In genomic region chr20:41138217-41138526, GRCh38 we compare ENCODE assay signal across 7 cellular contexts. TPM values are rescaled to one million over a fixed set of nuclear protein-coding genes. Genes with fewer than 3 reads are reported as not detected.
A peak's percentile ranks its signal among the peaks of the same experiment; 100 is the strongest.
DNase-seq lines count a peak whose midpoint lies in the region; ATAC-seq and TF ChIP-seq lines count a peak whose summit lies in the region.

No MANE protein-coding gene starts in this region.

- 1 to 20% (median 3%) methylated on average over 1 to 4 of the region's 4 CpGs for WGBS in stomach, 5 donors

- intact Hi-C loops in activated T-helper 1 cell treated with anti-CD3 and anti-CD28 coated beads, Interleukin-12 subunit alpha, Interleukin-12 subunit beta, Interleukin-2, Interleukin-4 antibody, amounts not matched to agents 30 ng/mL and 10 ng/mL and 1 ng/mL, durations not matched to agents 14 hours and 24 hours and 36 hours (cut with micrococcal nuclease) = loop anchor here (1.0 to 5.0 kb wide), 4 partner anchors 34 to 481 kb away; partner anchors contain the start of genes CHD6 and TOP1
- intact Hi-C loops in stomach (cut with DNase I; ENCODE audit: low total_unique reads) = no loop called here

- H3K4me3 ChIP-seq in HUES48 (ENCODE audit: low read depth, low read length) = peak overlapping the region; percentile 92
- peak overlapping the region; percentile 79 for H3K4me3 ChIP-seq in iPS-15b (ENCODE audit: low read depth, low read length)
- peak overlapping the region; percentile 74 to 91 (median 82) for H3K4me3 ChIP-seq in stomach

- H3K4me1 ChIP-seq in HUES48 (ENCODE audit: control insufficient read depth, insufficient read depth, low read length) = peaks cover 50% of the 10 kb centered on the region
- H3K4me1 ChIP-seq in iPS-15b (ENCODE audit: control insufficient read depth, insufficient read depth, low read length) = peaks cover 33% of the 10 kb centered on the region
- H3K4me1 ChIP-seq in stomach = peaks cover 48 to 68% (median 64%) of the 10 kb centered on the region in 4 donors

- H3K36me3 Mint-ChIP-seq in activated T-helper 1 cell treated with anti-CD3 and anti-CD28 coated beads, Interleukin-12 subunit alpha, Interleukin-12 subunit beta, Interleukin-2, Interleukin-4 antibody, amounts not matched to agents 30 ng/mL and 10 ng/mL and 1 ng/mL, durations not matched to agents 14 hours and 24 hours and 36 hours (ENCODE audit: low read depth) = peaks cover 19% of the 10 kb centered on the region

- H3K9ac ChIP-seq in HUES48 (ENCODE audit: low read depth, low read length) = peak overlapping the region; percentile 96
- H3K9ac ChIP-seq in iPS-15b (ENCODE audit: low read depth, low read length) = peak overlapping the region; percentile 90

- peak overlapping the region; percentile 95 for H3K4me3 Mint-ChIP-seq in activated T-helper 1 cell treated with anti-CD3 and anti-CD28 coated beads, Interleukin-12 subunit alpha, Interleukin-12 subunit beta, Interleukin-2, Interleukin-4 antibody, amounts not matched to agents 30 ng/mL and 10 ng/mL and 1 ng/mL, durations not matched to agents 14 hours and 24 hours and 36 hours

- peak overlapping the region; percentile 95 for H3K27ac ChIP-seq in HUES48 (ENCODE audit: low read depth, low read length)
- H3K27ac ChIP-seq in stomach = peak overlapping the region; percentile 93 to 98 (median 96)

- TF ChIP-seq EP300 in stomach (IDR thresholded peaks at IDR 0.05) = no peak

- no peak for TF ChIP-seq CTCF in stomach (IDR thresholded peaks at IDR 0.05)

- TF ChIP-seq POLR2A in stomach (IDR thresholded peaks at IDR 0.05) = no peak

- H3K4me1 Mint-ChIP-seq in activated T-helper 1 cell treated with anti-CD3 and anti-CD28 coated beads, Interleukin-12 subunit alpha, Interleukin-12 subunit beta, Interleukin-2, Interleukin-4 antibody, amounts not matched to agents 30 ng/mL and 10 ng/mL and 1 ng/mL, durations not matched to agents 14 hours and 24 hours and 36 hours (ENCODE audit: low read depth) = peaks cover 80% of the 10 kb centered on the region

- DNase-seq in activated T-helper 1 cell treated with anti-CD3 and anti-CD28 coated beads, Interleukin-12 subunit alpha, Interleukin-12 subunit beta, Interleukin-2, Interleukin-4 antibody, amounts not matched to agents 30 ng/mL and 10 ng/mL and 1 ng/mL, durations not matched to agents 14 hours and 24 hours and 36 hours (ENCODE audit: low spot score) = no peak
- DNase-seq in stomach = no peak
- no peak for DNase-seq in activated effector memory CD4-positive, alpha-beta T cell treated with anti-CD3 and anti-CD28 coated beads, Interleukin-2, amount 50 U/mL, for 16 hours
- no peak for DNase-seq in DMS53 (lab: John Stamatoyannopoulos, UW)

- peaks cover 5% of the 10 kb centered on the region; the same call in 1 of the 2 replicates for H3K27me3 ChIP-seq in HUES48 (ENCODE audit: control insufficient read depth, insufficient read depth, low read length)
- peaks cover 6% of the 10 kb centered on the region for H3K27me3 ChIP-seq in iPS-15b (ENCODE audit: control insufficient read depth, insufficient read depth, low read length)
- no peaks in the 10 kb centered on the region for H3K27me3 ChIP-seq in stomach

- H3K27me3 Mint-ChIP-seq in activated T-helper 1 cell treated with anti-CD3 and anti-CD28 coated beads, Interleukin-12 subunit alpha, Interleukin-12 subunit beta, Interleukin-2, Interleukin-4 antibody, amounts not matched to agents 30 ng/mL and 10 ng/mL and 1 ng/mL, durations not matched to agents 14 hours and 24 hours and 36 hours (ENCODE audit: insufficient read depth) = no peaks in the 10 kb centered on the region

- ATAC-seq in GM18520 (IDR thresholded peaks at IDR 0.05; ENCODE audit: unreplicated experiment) = no peak

- H3K9me3 ChIP-seq in HUES48 (ENCODE audit: control insufficient read depth, insufficient read depth, low read length) (no peaks in the 10 kb centered on the region), iPS-15b (ENCODE audit: control insufficient read depth, insufficient read depth, low read length) (no peaks in the 10 kb centered on the region), stomach (no peaks in the 10 kb centered on the region)

- H3K36me3 ChIP-seq in HUES48 (ENCODE audit: control insufficient read depth, insufficient read depth, low read length) (0 out of 2 replicates have a peak, but pooled peaks cover 8% of the 10 kb centered on the region), iPS-15b (ENCODE audit: control insufficient read depth, insufficient read depth, low read length) (peaks cover 2% of the 10 kb centered on the region), stomach (no peaks in the 10 kb centered on the region)

- H3K9me3 Mint-ChIP-seq in activated T-helper 1 cell treated with anti-CD3 and anti-CD28 coated beads, Interleukin-12 subunit alpha, Interleukin-12 subunit beta, Interleukin-2, Interleukin-4 antibody, amounts not matched to agents 30 ng/mL and 10 ng/mL and 1 ng/mL, durations not matched to agents 14 hours and 24 hours and 36 hours = no peaks in the 10 kb centered on the region

- H3K27ac Mint-ChIP-seq in activated T-helper 1 cell treated with anti-CD3 and anti-CD28 coated beads, Interleukin-12 subunit alpha, Interleukin-12 subunit beta, Interleukin-2, Interleukin-4 antibody, amounts not matched to agents 30 ng/mL and 10 ng/mL and 1 ng/mL, durations not matched to agents 14 hours and 24 hours and 36 hours = peak overlapping the region; percentile 90

RNA-seq across cellular contexts. Expression of gene PLCG1, which starts 0.8 kb away (rescaled TPM):
- total RNA-seq in activated T-helper 1 cell treated with anti-CD3 and anti-CD28 coated beads, Interleukin-12 subunit alpha, Interleukin-12 subunit beta, Interleukin-2, Interleukin-4 antibody, amounts not matched to agents 30 ng/mL and 10 ng/mL and 1 ng/mL, durations not matched to agents 14 hours and 24 hours and 36 hours = 203 and 205 TPM in 2 replicates
- 100 to 1,000 TPM in 2 of 5 donors, 10 to 100 TPM in 3; 37.9 to 576 (median 86.1) TPM for total RNA-seq in stomach
- 10 to 100 TPM; 16.3 to 32.9 (median 17.5) TPM for polyA plus RNA-seq in stomach
